Comparison of ENCODE assay signal across 18 cellular contexts in genomic region chr5:105905392-105905791, GRCh38.
DNase-seq lines count a peak whose midpoint lies in the region; ATAC-seq and TF ChIP-seq lines count a peak whose summit lies in the region.
"Had no signal": no experiment of that assay in that cellular context is flagged by ENCODE, and none has a peak within 500 bp of the region (broad histone marks: within the 10 kb centered on the region; RNA-seq: fewer than 3 reads in every experiment).

No MANE protein-coding gene starts in this region.

- no peaks in the 10 kb centered on the region for H3K9me2 ChIP-seq in GM23338 (ENCODE audit: insufficient read depth)

- no peaks in the 10 kb centered on the region for H3K9me3 Mint-ChIP-seq in GM23338

- POLR2A ChIA-PET in HEK293 (lab: Yijun Ruan, JAX) = no interaction called here

- H3K79me2 ChIP-seq in GM23338 (replicated peaks; ENCODE audit: insufficient read depth) = no peaks in the 10 kb centered on the region

- no peak overlapping the region for H3K4me3 Mint-ChIP-seq in GM23338
- H3K4me3 Mint-ChIP-seq: B cell; CD4-positive, CD25-positive, alpha-beta regulatory T cell; HFFc6 had no signal

- no peaks in the 10 kb centered on the region for H3K27me3 ChIP-seq in GM23338 (ENCODE audit: insufficient read depth)

- H3K4me3 ChIP-seq in GM23338 = no peak overlapping the region
- H3K4me3 ChIP-seq in HEK293 (ENCODE audit: low read depth, low read length) = no peak overlapping the region
- no peak overlapping the region for H3K4me3 ChIP-seq in SK-N-MC
- H3K4me3 ChIP-seq: GM23248 had no signal

- 0 out of 2 replicates have a peak overlapping the region, but pooled peaks have one; percentile 14 for H2AFZ ChIP-seq in GM23338
- H2AFZ ChIP-seq: GM23248 had no signal

- H3K9me3 ChIP-seq in HEK293 (ENCODE audit: control insufficient read depth, insufficient read depth, low read depth, low read length) = no peaks in the 10 kb centered on the region
- H3K9me3 ChIP-seq in SK-N-MC (ENCODE audit: low read depth, low read length) = no peaks in the 10 kb centered on the region

- H4K20me1 ChIP-seq in GM23338 (replicated peaks; ENCODE audit: insufficient read depth) = no peaks in the 10 kb centered on the region

- DNase-seq in GM23338 (ENCODE audit: low spot score) (no peak), SK-N-MC (ENCODE audit: low read depth, low spot score) (no peak), fibroblast of peridontal ligament (ENCODE audit: extremely low read depth) (peak; percentile 33), GM10266 (ENCODE audit: extremely low spot score) (no peak), kidney tubule cell (ENCODE audit: low spot score) (no peak), NCI-H146 (lab: John Stamatoyannopoulos, UW) (no peak)
- DNase-seq: CD4-positive, CD25-positive, alpha-beta regulatory T cell; DND-41; GM23248; HFFc6; NCI-H1092; NCI-H1694 treated with DMSO at 0.1 percent for 48 hours; NCI-H2107; T-helper 1 cell had no signal

- no peak overlapping the region for H3K4me2 ChIP-seq in GM23338
- H3K4me2 ChIP-seq: KMS-11 had no signal

- H3K9ac ChIP-seq in SK-N-MC (ENCODE audit: insufficient read length) = no peak overlapping the region
- H3K9ac ChIP-seq: GM23248, KMS-11 had no signal

- H3K36me3 Mint-ChIP-seq in GM23338 (ENCODE audit: low read depth) = no peaks in the 10 kb centered on the region
- H3K36me3 Mint-ChIP-seq: CD4-positive, CD25-positive, alpha-beta regulatory T cell had no signal

- peaks cover 8% of the 10 kb centered on the region; the same call in 2 of the 3 replicates for H3K4me1 Mint-ChIP-seq in GM23338
- H3K4me1 Mint-ChIP-seq: B cell; CD4-positive, CD25-positive, alpha-beta regulatory T cell had no signal

- no peaks in the 10 kb centered on the region for H3F3A ChIP-seq in GM23338 (replicated peaks; ENCODE audit: low read depth)

- H3K4me1 ChIP-seq in GM23338 (ENCODE audit: insufficient read depth) (no peaks in the 10 kb centered on the region), HEK293 (ENCODE audit: control insufficient read depth, insufficient read depth, low read length) (peaks cover 3% of the 10 kb centered on the region; the same call in 1 of the 2 replicates)

- H3K27me3 Mint-ChIP-seq in GM23338 (ENCODE audit: insufficient read depth, low read depth, poor library complexity) = no peaks in the 10 kb centered on the region
- H3K27me3 Mint-ChIP-seq: B cell; CD4-positive, CD25-positive, alpha-beta regulatory T cell had no signal

- ATAC-seq in GM23338 = no peak
- ATAC-seq in GM21526 (IDR thresholded peaks at IDR 0.05; ENCODE audit: low FRiP score, unreplicated experiment) = no peak

- CTCF ChIA-PET in HEK293 (lab: Yijun Ruan, JAX) = no interaction called here

- H3K27ac ChIP-seq in GM23338 (ENCODE audit: low read depth) (no peak overlapping the region), HEK293 (ENCODE audit: extremely low read depth, low read depth, low read length) (no peak overlapping the region), SK-N-MC (peak overlapping the region; percentile 30; the same call in 1 of the 2 replicates)
- H3K27ac ChIP-seq: GM23248, KMS-11 had no signal

- peak overlapping the region; percentile 47; the same call in 1 of the 2 replicates for H3K27ac Mint-ChIP-seq in GM23338
- H3K27ac Mint-ChIP-seq: B cell; CD4-positive, CD25-positive, alpha-beta regulatory T cell; HFFc6 had no signal

- TF ChIP-seq CTCF in GM23338 (conservative IDR thresholded peaks at IDR 0.05; ENCODE audit: low read depth in 2 of 2) (no peak), HEK293 (tag by site-specific recombination; IDR thresholded peaks at IDR 0.05) (no peak), GM10266 (IDR thresholded peaks at IDR 0.05; ENCODE audit: control insufficient read depth, insufficient read depth, low read depth, missing control alignments) (no peak)

- no peaks in the 10 kb centered on the region for H3K36me3 ChIP-seq in GM23338 (ENCODE audit: insufficient read depth)
- H3K36me3 ChIP-seq in HEK293 (ENCODE audit: control insufficient read depth in 2 of 2, insufficient read depth in 1 of 2, low read length in 2 of 2) = no peaks in the 10 kb centered on the region
- H3K36me3 ChIP-seq in SK-N-MC (ENCODE audit: insufficient read depth, low read length) = no peaks in the 10 kb centered on the region

TF ChIP-seq in HEK293, 187 proteins besides CTCF, POLR2A, EP300 and RAD21:
- TF ChIP-seq ZNF133 (tag by site-specific recombination; IDR thresholded peaks at IDR 0.05) = no peak
- no peak for TF ChIP-seq ZEB2 (tag by site-specific recombination; IDR thresholded peaks at IDR 0.05)
- TF ChIP-seq ZNF777 (tag by site-specific recombination; IDR thresholded peaks at IDR 0.05; ENCODE audit: borderline replicate concordance) = no peak
- peak; percentile 65 for TF ChIP-seq ZBTB21 (tag by site-specific recombination; IDR thresholded peaks at IDR 0.05)
- no peak for TF ChIP-seq PRDM6 (tag by site-specific recombination; IDR thresholded peaks at IDR 0.05)
- TF ChIP-seq ZNF394 (tag by site-specific recombination; IDR thresholded peaks at IDR 0.05; ENCODE audit: borderline replicate concordance) = no peak
- TF ChIP-seq ZNF350 (tag by site-specific recombination; IDR thresholded peaks at IDR 0.05) = 0 out of 2 replicates have a peak, but pooled peaks have one; percentile 2
- no peak for TF ChIP-seq ZXDB (tag by site-specific recombination; IDR thresholded peaks at IDR 0.05)
- TF ChIP-seq ZNF658 (tag by site-specific recombination; IDR thresholded peaks at IDR 0.05) = no peak
- no peak for TF ChIP-seq ZBTB1 (tag by site-specific recombination; IDR thresholded peaks at IDR 0.05)
- no peak for TF ChIP-seq SETDB1 (IDR thresholded peaks at IDR 0.05; ENCODE audit: insufficient read length, low read length)
- TF ChIP-seq ATF2 (tag by site-specific recombination; IDR thresholded peaks at IDR 0.05; ENCODE audit: low read depth) = peak; percentile 91
- no peak for TF ChIP-seq ZNF488 (tag by site-specific recombination; IDR thresholded peaks at IDR 0.05)
- no peak for TF ChIP-seq TRIM28 (IDR thresholded peaks at IDR 0.05; ENCODE audit: borderline replicate concordance, low read length)
- no peak for TF ChIP-seq ZNF175 (tag by site-specific recombination; IDR thresholded peaks at IDR 0.05)
- 0 out of 2 replicates have a peak, but pooled peaks have one; percentile 31 for TF ChIP-seq ZNF580 (tag by site-specific recombination; IDR thresholded peaks at IDR 0.05)
- no peak for TF ChIP-seq ZBTB26 (tag by site-specific recombination; optimal IDR thresholded peaks at IDR 0.05)
- TF ChIP-seq ZNF639 (tag by site-specific recombination; IDR thresholded peaks at IDR 0.05) = no peak
